In the genomic region with DNA sequence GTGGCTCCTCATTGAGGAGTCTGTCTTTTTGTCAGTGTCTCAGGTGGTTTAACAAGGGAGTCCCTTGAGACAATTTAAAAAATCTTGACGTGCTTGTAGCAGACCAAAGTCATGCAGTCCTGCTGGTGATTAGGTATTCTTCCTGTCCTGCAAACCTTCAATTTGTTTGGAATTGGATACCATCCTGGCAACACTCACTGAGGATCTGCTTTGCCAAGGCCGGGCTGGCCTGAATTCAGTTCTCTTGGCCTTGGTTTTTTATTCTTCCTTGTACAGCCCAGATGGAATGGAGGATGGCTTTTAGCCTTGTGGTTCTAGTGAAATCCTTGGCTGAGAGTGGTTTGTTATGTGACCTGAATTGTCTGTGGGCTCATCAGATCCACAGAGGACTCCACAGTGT, we compare ENCODE assay signal across 19 cellular contexts.
A peak's percentile ranks its signal among the peaks of the same experiment; 100 is the strongest.
DNase-seq lines count a peak whose midpoint lies in the region; ATAC-seq, FAIRE-seq and TF ChIP-seq lines count a peak whose summit lies in the region.
"Had no signal": no experiment of that assay in that cellular context is flagged by ENCODE, and none has a peak within 500 bp of the region (broad histone marks: within the 10 kb centered on the region; RNA-seq: fewer than 3 reads in every experiment).

No MANE protein-coding gene starts in this region.

- no peaks in the 10 kb centered on the region for H3K4me1 Mint-ChIP-seq in activated naive CD4-positive, alpha-beta T cell treated with anti-CD3 and anti-CD28 coated beads for 36 hours (ENCODE audit: low read depth)
- H3K4me1 Mint-ChIP-seq: nephron progenitor cell had no signal

- in situ Hi-C loops in GM12878 (cut with MboI): no loop called here
- in situ Hi-C loops in gastrocnemius medialis (cut with MboI; ENCODE audit: low sequenced_read_pairs in 4 of 4): no loop called here
- in situ Hi-C loops in KBM-7 (cut with MboI; ENCODE audit: low pct_unique_long_range_greater_than_20kb, low sequenced_read_pairs): no loop called here

- H3K36me3 ChIP-seq in GM12878 (ENCODE audit: control insufficient read depth in 2 of 2, insufficient read depth in 2 of 2, low read length in 1 of 2): no peaks in the 10 kb centered on the region
- H3K36me3 ChIP-seq in gastrocnemius medialis: no peaks in the 10 kb centered on the region
- H3K36me3 ChIP-seq in smooth muscle cell (ENCODE audit: low read depth): no peaks in the 10 kb centered on the region

- TF ChIP-seq EP300 in GM12878 (IDR thresholded peaks at IDR 0.05; ENCODE audit: borderline replicate concordance in 1 of 2, control insufficient read depth in 1 of 2, low read depth in 2 of 2, low read length in 2 of 2): no peak

- BruUV-seq in GM12878 (replicated peaks; lab: Mats Ljungman, UMichigan): no TSS peak

- POLR2A ChIA-PET in GM12878 (lab: Charles Lee): no interaction called here

- no peak overlapping the region for H3K4me3 Mint-ChIP-seq in activated naive CD4-positive, alpha-beta T cell treated with anti-CD3 and anti-CD28 coated beads for 36 hours
- H3K4me3 Mint-ChIP-seq: activated naive CD8-positive, alpha-beta T cell; nephron progenitor cell had no signal

- H3K27me3 ChIP-seq in GM12878 (replicated peaks in 1 of 2; ENCODE audit: control insufficient read depth in 2 of 2, insufficient read depth in 2 of 2, low read length in 1 of 2) (no peaks in the 10 kb centered on the region), gastrocnemius medialis (no peaks in the 10 kb centered on the region), smooth muscle cell (ENCODE audit: low read depth) (no peaks in the 10 kb centered on the region)
- H3K27me3 ChIP-seq: hepatocyte had no signal

- H3F3A ChIP-seq in smooth muscle cell (ENCODE audit: low read depth): peaks cover 8% of the 10 kb centered on the region

- H3K36me3 Mint-ChIP-seq in activated naive CD4-positive, alpha-beta T cell treated with anti-CD3 and anti-CD28 coated beads for 36 hours (ENCODE audit: low read depth): no peaks in the 10 kb centered on the region
- H3K36me3 Mint-ChIP-seq: activated naive CD8-positive, alpha-beta T cell had no signal

- DNase-seq in GM12878 (ENCODE audit: low read depth, low spot score) (no peak), hippocampal formation (lab: John Stamatoyannopoulos, UW) (peak; percentile 31 to 49), gastrocnemius medialis (peak in 1 of 2 donors; percentile 30), smooth muscle cell (lab: John Stamatoyannopoulos, UW; ENCODE audit: unreplicated experiment) (no peak), KBM-7 (no peak)
- DNase-seq in activated naive CD4-positive, alpha-beta T cell treated with anti-CD3 and anti-CD28 coated beads for 36 hours: no peak
- DNase-seq: activated CD4-positive, alpha-beta T cell treated with anti-CD3 and anti-CD28 coated beads for 1 hour; activated T-cell treated with anti-CD3 and anti-CD28 coated beads for 4 hours; HCEC 1CT; KG1; NCI-H1436; NCI-H524 treated with DMSO at 0.1 percent for 48 hours; nephron progenitor cell; PC-9; stimulated activated naive CD8-positive, alpha-beta T cell treated with anti-CD3 and anti-CD28 coated beads, Interleukin-15, Interleukin-2, amounts not matched to agents 100 U/mL and 50 U/mL, for 24 hours had no signal

- peak; percentile 34 for ATAC-seq in GM18520 (IDR thresholded peaks at IDR 0.05; ENCODE audit: unreplicated experiment)
- ATAC-seq in GM12878: peak; percentile 37
- ATAC-seq in gastrocnemius medialis: peak; percentile 70 to 83
- ATAC-seq in HG02970 (IDR thresholded peaks at IDR 0.05; ENCODE audit: low FRiP score, unreplicated experiment): no peak
- ATAC-seq: stimulated activated naive CD8-positive, alpha-beta T cell treated with anti-CD3 and anti-CD28 coated beads, Interleukin-15, Interleukin-2, amounts not matched to agents 100 U/mL and 50 U/mL, for 24 hours had no signal

- H3K27ac ChIP-seq in GM12878 (ENCODE audit: control insufficient read depth, insufficient read depth) (no peak overlapping the region), gastrocnemius medialis (peak overlapping the region; percentile 41 to 70 (median 52)), smooth muscle cell (ENCODE audit: low read depth) (no peak overlapping the region)
- H3K27ac ChIP-seq: hepatocyte, PC-9 had no signal

- H3K4me2 ChIP-seq in GM12878 (ENCODE audit: control insufficient read depth, insufficient read depth) (no peak overlapping the region), smooth muscle cell (no peak overlapping the region)
- H3K4me2 ChIP-seq: hepatocyte, PC-9 had no signal

- H3K4me1 ChIP-seq in GM12878 (ENCODE audit: control insufficient read depth, insufficient read depth, low read length) (no peaks in the 10 kb centered on the region), gastrocnemius medialis (peaks cover 26 to 38% of the 10 kb centered on the region in 2 donors), smooth muscle cell (ENCODE audit: low read depth) (peaks cover 17% of the 10 kb centered on the region)

- SMC1A ChIA-PET in GM12878 (lab: Charles Lee; ENCODE audit: uncharacterized antibody, unreplicated experiment): interaction anchor here (0.7 to 2.0 kb wide), 5 partner anchors 10 to 60 kb away, joined by 3 to 15 read pairs (median 3); no protein-coding TSS in a partner anchor

- RAD21 ChIA-PET in GM12878 (lab: Charles Lee; ENCODE audit: unreplicated experiment): no interaction called here

- H3K4me3 ChIP-seq in GM12878 (no peak overlapping the region), gastrocnemius medialis (no peak overlapping the region), smooth muscle cell (no peak overlapping the region)
- H3K4me3 ChIP-seq: hepatocyte, PC-9 had no signal

- H3K9ac ChIP-seq in GM12878 (ENCODE audit: control insufficient read depth, insufficient read depth, low read length) (no peak overlapping the region), smooth muscle cell (ENCODE audit: low read depth) (no peak overlapping the region)

- TF ChIP-seq RAD21 in GM12878 (IDR thresholded peaks at IDR 0.05; ENCODE audit: insufficient read depth, low read depth, low read length): no peak

- H2AFZ ChIP-seq in GM12878 (ENCODE audit: control insufficient read depth, low read depth, low read length) (no peak overlapping the region), smooth muscle cell (ENCODE audit: low read depth) (no peak overlapping the region)
- H2AFZ ChIP-seq: hepatocyte, PC-9 had no signal

- no peak overlapping the region for H3K27ac Mint-ChIP-seq in activated naive CD4-positive, alpha-beta T cell treated with anti-CD3 and anti-CD28 coated beads for 36 hours
- H3K27ac Mint-ChIP-seq: activated naive CD8-positive, alpha-beta T cell; nephron progenitor cell had no signal

- WGBS in GM12878 (ENCODE audit: insufficient coverage, insufficient replicate concordance, low lambda C conversion rate, missing lambda C conversion rate): 26% methylated on average over 2 of the region's 2 CpGs
- 79% methylated on average over 2 of the region's 2 CpGs for WGBS in smooth muscle cell (ENCODE audit: low lambda C conversion rate)

- CTCF ChIA-PET in GM12878 (lab: Yijun Ruan, JAX): interaction anchor here (0.8 kb wide), 1 partner anchor 27 kb away, joined by 3 read pairs; no protein-coding TSS in a partner anchor
- CTCF ChIA-PET in activated naive CD4-positive, alpha-beta T cell treated with anti-CD3 and anti-CD28 coated beads for 36 hours (lab: Charles Lee): no interaction called here

- no peaks in the 10 kb centered on the region; the same call in 2 of the 3 replicates for H3K9me3 ChIP-seq in GM12878 (replicated peaks; ENCODE audit: control insufficient read depth, insufficient read depth, low read length)
- H3K9me3 ChIP-seq in gastrocnemius medialis: no peaks in the 10 kb centered on the region
- no peaks in the 10 kb centered on the region for H3K9me3 ChIP-seq in smooth muscle cell (replicated peaks; ENCODE audit: low read depth)

- intact Hi-C loops in GM12878 (cut with micrococcal nuclease; ENCODE audit: unreplicated experiment): loop anchor here (2.0 kb wide), 1 partner anchor 14 kb away; no protein-coding TSS in a partner anchor
- intact Hi-C loops in gastrocnemius medialis (cut with DNase I; ENCODE audit: low total_unique reads): no loop called here
- intact Hi-C loops in activated naive CD4-positive, alpha-beta T cell treated with anti-CD3 and anti-CD28 coated beads for 36 hours (cut with micrococcal nuclease): no loop called here

- TF ChIP-seq POLR2A in GM12878 (IDR thresholded peaks at IDR 0.05; ENCODE audit: low read depth, low read length): no peak
- TF ChIP-seq POLR2A in gastrocnemius medialis (IDR thresholded peaks at IDR 0.05): no peak

- TF ChIP-seq CTCF in GM12878 (IDR thresholded peaks at IDR 0.05 in 2 of 3, conservative IDR thresholded peaks at IDR 0.05 in 1 of 3; ENCODE audit: control insufficient read depth in 2 of 3, extremely low read depth in 1 of 3, insufficient read depth in 1 of 3, low read depth in 3 of 3, low read length in 3 of 3) (no peak), gastrocnemius medialis (IDR thresholded peaks at IDR 0.05 in 4 of 5, conservative IDR thresholded peaks at IDR 0.05 in 1 of 5) (no peak), smooth muscle cell (IDR thresholded peaks at IDR 0.05; ENCODE audit: borderline replicate concordance, insufficient read depth, poor library complexity, severe bottlenecking) (no peak)

- H3K9me3 Mint-ChIP-seq in activated naive CD4-positive, alpha-beta T cell treated with anti-CD3 and anti-CD28 coated beads for 36 hours: peaks cover 2% of the 10 kb centered on the region

- H4K20me1 ChIP-seq in GM12878 (ENCODE audit: control insufficient read depth, insufficient read depth): no peaks in the 10 kb centered on the region
- H4K20me1 ChIP-seq in smooth muscle cell (ENCODE audit: low read depth): peaks cover 4% of the 10 kb centered on the region

- H3K27me3 Mint-ChIP-seq in activated naive CD4-positive, alpha-beta T cell treated with anti-CD3 and anti-CD28 coated beads for 36 hours (ENCODE audit: low read depth): no peaks in the 10 kb centered on the region
- H3K27me3 Mint-ChIP-seq: activated naive CD8-positive, alpha-beta T cell had no signal

- H3K79me2 ChIP-seq in GM12878 (ENCODE audit: control insufficient read depth, insufficient read depth, low read length) (no peaks in the 10 kb centered on the region), smooth muscle cell (ENCODE audit: low read depth) (no peaks in the 10 kb centered on the region)
- H3K79me2 ChIP-seq: hepatocyte had no signal

- FAIRE-seq in GM12878 (lab: Jason Lieb, UNC): no peak

TF ChIP-seq in GM12878, 131 proteins besides CTCF, POLR2A, EP300 and RAD21 (continues in another document):
- TF ChIP-seq SMC3 (IDR thresholded peaks at IDR 0.05; ENCODE audit: borderline replicate concordance, low read length) (no peak), POU2F2 (IDR thresholded peaks at IDR 0.05; ENCODE audit: borderline replicate concordance, low read depth, low read length) (no peak), RELA (IDR thresholded peaks at IDR 0.05; ENCODE audit: borderline replicate concordance, partially characterized antibody) (no peak), KDM1A (IDR thresholded peaks at IDR 0.05; ENCODE audit: borderline replicate concordance) (no peak), ZNF24 (IDR thresholded peaks at IDR 0.05) (no peak)

Comparison
In these comparisons a context has a peak if more than half of its experiments do, and no peak if none do; other contexts are left out.
1. DNase-seq: peak in hippocampal formation (2 of 2); none in GM12878 (single experiment), activated naive CD4-positive, alpha-beta T cell treated with anti-CD3 and anti-CD28 coated beads for 36 hours (single experiment), smooth muscle cell (single experiment) and KBM-7 (single experiment).
2. H3K27ac ChIP-seq: peak in gastrocnemius medialis (4 of 4); none in GM12878 (single experiment) and smooth muscle cell (single experiment).